ENCODE assay signal across 8 cellular contexts in genomic region chr1:777480-778180, GRCh38.
DNase-seq lines count a peak whose midpoint lies in the region; FAIRE-seq and TF ChIP-seq lines count a peak whose summit lies in the region.
"Not testable (repeated sequence)": the region's sequence is repeated elsewhere in the genome, so short reads cannot be mapped to it uniquely, and the experiment has no call there.

No MANE protein-coding gene starts in this region.

- not testable (repeated sequence) for H3K9me3 Mint-ChIP-seq in CD14-positive monocyte; IgD-negative memory B cell; T-helper 2 cell treated with Interferon-gamma antibody and Interleukin-4, amounts not matched to agents 5 μg/mL and 100 μg/mL, for 36 hours

- not testable (repeated sequence) for H3K79me1 ChIP-seq in trophoblast cell (ENCODE audit: low read length)

- not testable (repeated sequence) for H4K12ac ChIP-seq in trophoblast cell (ENCODE audit: low read depth, low read length)

- not testable (repeated sequence) for TF ChIP-seq POLR2A in adrenal gland (IDR thresholded peaks at IDR 0.05); esophagus muscularis mucosa (IDR thresholded peaks at IDR 0.05; ENCODE audit: low read depth); tibial nerve (IDR thresholded peaks at IDR 0.05)

- not testable (repeated sequence) for H4K91ac ChIP-seq in trophoblast cell (ENCODE audit: low read depth, low read length)

- peak overlapping the region; percentile 54 for H3K4me2 ChIP-seq in trophoblast cell (ENCODE audit: low read length)

- H3K79me2 ChIP-seq in trophoblast cell (ENCODE audit: control insufficient read depth, insufficient read depth, low read length, poor library complexity) = not testable (repeated sequence)

- H2AK5ac ChIP-seq in trophoblast cell (ENCODE audit: low read length) = not testable (repeated sequence)

- not testable (repeated sequence) for H2BK12ac ChIP-seq in trophoblast cell (ENCODE audit: low read length)

- H3K4me3 ChIP-seq in adrenal gland (peak overlapping the region in 1 of 4 donors; percentile 43), esophagus muscularis mucosa (peak overlapping the region; percentile 60 to 74 (median 70)), kidney (ENCODE audit: low read length in 2 of 2) (peak overlapping the region in 1 of 2 donors; percentile 71), tibial nerve (peak overlapping the region; percentile 50 to 69 (median 62))
- not testable (repeated sequence) for H3K4me3 ChIP-seq in trophoblast cell (ENCODE audit: low read depth, low read length)

- H3K4me3 Mint-ChIP-seq in CD14-positive monocyte (peak overlapping the region in 1 of 2 donors; percentile 89), IgD-negative memory B cell (peak overlapping the region in 3 of 4 donors; percentile 68 to 99 (median 96))
- peak overlapping the region; percentile 99 for H3K4me3 Mint-ChIP-seq in T-helper 2 cell treated with Interferon-gamma antibody and Interleukin-4, amounts not matched to agents 5 μg/mL and 100 μg/mL, for 36 hours

- not testable (repeated sequence) for H2BK5ac ChIP-seq in trophoblast cell (ENCODE audit: low read depth, low read length, poor library complexity)

- not testable (repeated sequence) for H3K4ac ChIP-seq in trophoblast cell (ENCODE audit: low read depth, low read length)

- H3K36me3 Mint-ChIP-seq in CD14-positive monocyte; IgD-negative memory B cell; T-helper 2 cell treated with Interferon-gamma antibody and Interleukin-4, amounts not matched to agents 5 μg/mL and 100 μg/mL, for 36 hours (ENCODE audit: low read depth): not testable (repeated sequence)

- WGBS in adrenal gland, 4 donors = 82 to 86% (median 83%) methylated on average over 19 to 21 of the region's 23 CpGs
- 79% methylated on average over 18 of the region's 23 CpGs for WGBS in esophagus muscularis mucosa
- no CpG with 5 or more reads among the region's 23 CpGs for WGBS in trophoblast cell (ENCODE audit: extremely low coverage, insufficient coverage, insufficient read length)
- WGBS in tibial nerve, 2 donors = 82 to 88% methylated on average over 23 of the region's 23 CpGs

- not testable (repeated sequence) for FAIRE-seq in kidney (lab: Jason Lieb, UNC)

- not testable (repeated sequence) for TF ChIP-seq CTCF in CD14-positive monocyte (IDR thresholded peaks at IDR 0.05); adrenal gland (IDR thresholded peaks at IDR 0.05); esophagus muscularis mucosa (IDR thresholded peaks at IDR 0.05); kidney (IDR thresholded peaks at IDR 0.05; ENCODE audit: borderline replicate concordance, extremely low read depth, insufficient read depth); tibial nerve (IDR thresholded peaks at IDR 0.05)

- not testable (repeated sequence) for H3K9me3 ChIP-seq in adrenal gland (replicated peaks in 1 of 3); esophagus muscularis mucosa; kidney (ENCODE audit: control insufficient read depth in 1 of 2, low read length in 2 of 2); trophoblast cell (ENCODE audit: insufficient read depth, low read depth, low read length); tibial nerve

- not testable (repeated sequence) for H3K36me3 ChIP-seq in adrenal gland (replicated peaks in 1 of 2); esophagus muscularis mucosa; kidney (ENCODE audit: control insufficient read depth in 1 of 2, insufficient read depth in 2 of 2, low read length in 2 of 2); trophoblast cell (ENCODE audit: control insufficient read depth in 1 of 2, insufficient read depth in 2 of 2, low read length in 2 of 2); tibial nerve

- DNase-seq in CD14-positive monocyte (ENCODE audit: low spot score); T-helper 2 cell treated with Interferon-gamma antibody and Interleukin-4, amounts not matched to agents 5 μg/mL and 100 μg/mL, for 36 hours (ENCODE audit: low spot score); esophagus muscularis mucosa (ENCODE audit: extremely low spot score); trophoblast cell; tibial nerve (ENCODE audit: low spot score in 2 of 2): not testable (repeated sequence)
- peak in 5 of 7 donors; percentile 9 to 65 (median 21) for DNase-seq in adrenal gland
- DNase-seq in kidney = peak; percentile 49

- intact Hi-C loops in CD14-positive monocyte (cut with micrococcal nuclease); adrenal gland (cut with DNase I); esophagus muscularis mucosa (cut with DNase I); kidney (cut with DNase I): not testable (repeated sequence)

- TF ChIP-seq EP300 in esophagus muscularis mucosa (IDR thresholded peaks at IDR 0.05); tibial nerve (IDR thresholded peaks at IDR 0.05): not testable (repeated sequence)

- H3K23ac ChIP-seq in trophoblast cell (ENCODE audit: low read length) = not testable (repeated sequence)

- not testable (repeated sequence) for H3K9ac ChIP-seq in kidney (ENCODE audit: low read length in 2 of 2); trophoblast cell (ENCODE audit: low read length)

- not testable (repeated sequence) for H3K18ac ChIP-seq in trophoblast cell (ENCODE audit: low read length)

- not testable (repeated sequence) for H3K4me1 Mint-ChIP-seq in CD14-positive monocyte; IgD-negative memory B cell; T-helper 2 cell treated with Interferon-gamma antibody and Interleukin-4, amounts not matched to agents 5 μg/mL and 100 μg/mL, for 36 hours (ENCODE audit: low read depth)

- H3K27me3 ChIP-seq in adrenal gland; esophagus muscularis mucosa; trophoblast cell (ENCODE audit: insufficient read depth, low read length); tibial nerve: not testable (repeated sequence)

- not testable (repeated sequence) for H2AFZ ChIP-seq in trophoblast cell (ENCODE audit: insufficient read depth, low read length, poor library complexity)

- H3K27me3 Mint-ChIP-seq in CD14-positive monocyte (ENCODE audit: low read depth in 3 of 3); IgD-negative memory B cell; T-helper 2 cell treated with Interferon-gamma antibody and Interleukin-4, amounts not matched to agents 5 μg/mL and 100 μg/mL, for 36 hours (ENCODE audit: low read depth): not testable (repeated sequence)

- H3K27ac Mint-ChIP-seq in CD14-positive monocyte (peak overlapping the region; percentile 50 to 100 (median 98)), IgD-negative memory B cell (peak overlapping the region in 2 of 3 donors; percentile 78 to 99)
- peak overlapping the region; percentile 100 for H3K27ac Mint-ChIP-seq in T-helper 2 cell treated with Interferon-gamma antibody and Interleukin-4, amounts not matched to agents 5 μg/mL and 100 μg/mL, for 36 hours

- H3K27ac ChIP-seq in adrenal gland (peak overlapping the region in 2 of 5 donors; percentile 75 to 88), esophagus muscularis mucosa (replicated peaks in 1 of 4) (peak overlapping the region; percentile 81 to 89 (median 88)), tibial nerve (peak overlapping the region in 3 of 4 donors; percentile 82 to 94 (median 86))
- H3K27ac ChIP-seq in kidney (ENCODE audit: low read depth in 2 of 2, low read length in 2 of 2); trophoblast cell (ENCODE audit: low read depth, low read length): not testable (repeated sequence)

- not testable (repeated sequence) for H2BK120ac ChIP-seq in trophoblast cell (ENCODE audit: insufficient read depth, low read length, poor library complexity)

- H3K14ac ChIP-seq in trophoblast cell (ENCODE audit: low read length) = not testable (repeated sequence)

- H3K4me1 ChIP-seq in adrenal gland (replicated peaks in 1 of 2); kidney (ENCODE audit: control insufficient read depth in 1 of 2, insufficient read depth in 1 of 2, low read depth in 1 of 2, low read length in 2 of 2); trophoblast cell (ENCODE audit: control insufficient read depth in 1 of 2, insufficient read depth in 2 of 2, low read length in 2 of 2): not testable (repeated sequence)
- peaks cover 3 to 13% (median 12%) of the 10 kb centered on the region in 4 donors for H3K4me1 ChIP-seq in esophagus muscularis mucosa
- H3K4me1 ChIP-seq in tibial nerve = peaks cover 0 to 13% (median 5%) of the 10 kb centered on the region in 4 donors

- H4K8ac ChIP-seq in trophoblast cell (ENCODE audit: low read depth, low read length) = not testable (repeated sequence)
